8 cellular contexts compared by ENCODE assay signal in the genomic region with DNA sequence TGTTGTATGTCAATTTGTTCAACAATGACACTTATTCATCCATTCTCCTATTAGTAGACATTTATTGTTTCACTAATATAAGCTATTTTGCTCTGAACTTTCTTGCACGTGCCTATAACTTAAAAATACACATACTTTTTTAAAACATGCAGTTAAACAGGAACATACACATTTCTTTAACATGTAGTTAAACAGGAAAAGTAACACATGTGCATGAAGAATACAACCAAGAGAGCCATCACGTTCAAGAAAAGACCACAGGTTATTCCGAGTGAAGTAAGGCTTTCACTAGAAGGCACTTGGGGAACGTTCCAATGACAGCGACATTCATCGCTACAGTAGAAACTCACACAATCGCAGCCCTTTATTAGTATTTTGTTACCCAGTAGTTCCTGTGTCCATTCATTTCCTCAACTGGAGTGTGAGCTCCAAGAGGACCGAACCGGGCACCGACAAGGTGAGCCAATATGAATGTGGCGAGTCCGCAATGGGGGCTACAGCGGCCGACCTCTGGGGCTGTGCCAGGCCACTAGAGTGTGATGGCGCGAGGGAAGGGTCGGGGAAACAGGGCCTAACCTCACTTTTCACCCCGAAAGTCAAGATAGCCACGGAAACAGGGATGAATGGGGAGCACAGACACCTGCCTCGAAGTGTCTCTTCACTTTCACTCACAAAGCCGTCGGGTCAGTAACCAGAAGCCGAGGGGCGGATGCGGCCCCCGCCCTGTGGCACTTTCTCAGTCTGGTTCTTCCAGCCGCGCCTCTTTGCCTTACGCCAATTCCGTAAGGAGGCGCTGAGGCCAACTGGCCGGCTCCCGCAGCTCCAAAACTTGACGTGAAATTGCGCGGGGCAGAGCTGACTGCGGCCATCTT. TPM values are rescaled to one million over a fixed set of nuclear protein-coding genes. Genes with fewer than 3 reads are reported as not detected.
A peak's percentile ranks its signal among the peaks of the same experiment; 100 is the strongest.
DNase-seq lines count a peak whose midpoint lies in the region; ATAC-seq, FAIRE-seq and TF ChIP-seq lines count a peak whose summit lies in the region.

No MANE protein-coding gene starts in this region.

- H3K4me3 ChIP-seq in ascending aorta = peak overlapping the region; percentile 81 to 83
- peak overlapping the region; percentile 88 for H3K4me3 ChIP-seq in retinal pigment epithelial cell (ENCODE audit: low read length)

- FAIRE-seq in GM18507 (lab: Jason Lieb, UNC) = no peak

- intact Hi-C loops in ascending aorta (cut with DNase I) = loop anchor here (2.0 to 10.0 kb wide), 8 partner anchors 67 to 587 kb away; partner anchors contain the start of genes ANLN and EEPD1

- no peaks in the 10 kb centered on the region for H3K27me3 ChIP-seq in ascending aorta

- no peaks in the 10 kb centered on the region for H3K9me3 ChIP-seq in ascending aorta

- peaks cover 0 to 13% of the 10 kb centered on the region in 2 donors for H3K4me1 ChIP-seq in ascending aorta

- DNase-seq in GM18507 (ENCODE audit: extremely low spot score, insufficient read length, low read depth) (peak; percentile 48), NCI-H1694 (lab: John Stamatoyannopoulos, UW) (peak; percentile 74), T-helper 1 cell (peak; percentile 67 to 91 (median 76)), ascending aorta (ENCODE audit: low spot score in 2 of 2) (peak; percentile 42 to 94), hypothalamus (lab: John Stamatoyannopoulos, UW) (peak in 37 of 51 donors; percentile 71 to 96 (median 86)), retinal pigment epithelial cell (ENCODE audit: low read depth) (no peak), hippocampal formation (lab: John Stamatoyannopoulos, UW) (no peak)

- ATAC-seq in HG02938 (IDR thresholded peaks at IDR 0.05; ENCODE audit: unreplicated experiment) = peak; percentile 53

- H3K27ac ChIP-seq in ascending aorta = peak overlapping the region; percentile 98 to 99

- TF ChIP-seq CTCF in ascending aorta (IDR thresholded peaks at IDR 0.05) = no peak
- TF ChIP-seq CTCF in retinal pigment epithelial cell (conservative IDR thresholded peaks at IDR 0.05; ENCODE audit: low read depth, low read length) = no peak

- no peaks in the 10 kb centered on the region for H3K36me3 ChIP-seq in ascending aorta

RNA-seq across cellular contexts. Expression of gene SEPTIN7, which starts 0.8 kb away (rescaled TPM):
- 171 TPM for total RNA-seq in ascending aorta

Comparison
In these comparisons a context has a peak if more than half of its experiments do, and no peak if none do; other contexts are left out.
1. DNase-seq: peak in GM18507 (single experiment), NCI-H1694 (single experiment), T-helper 1 cell (5 of 5), ascending aorta (2 of 2) and hypothalamus (37 of 51); none in retinal pigment epithelial cell (single experiment) and hippocampal formation (0 of 2).